1 cellular context compared by ENCODE assay signal in the genomic region with DNA sequence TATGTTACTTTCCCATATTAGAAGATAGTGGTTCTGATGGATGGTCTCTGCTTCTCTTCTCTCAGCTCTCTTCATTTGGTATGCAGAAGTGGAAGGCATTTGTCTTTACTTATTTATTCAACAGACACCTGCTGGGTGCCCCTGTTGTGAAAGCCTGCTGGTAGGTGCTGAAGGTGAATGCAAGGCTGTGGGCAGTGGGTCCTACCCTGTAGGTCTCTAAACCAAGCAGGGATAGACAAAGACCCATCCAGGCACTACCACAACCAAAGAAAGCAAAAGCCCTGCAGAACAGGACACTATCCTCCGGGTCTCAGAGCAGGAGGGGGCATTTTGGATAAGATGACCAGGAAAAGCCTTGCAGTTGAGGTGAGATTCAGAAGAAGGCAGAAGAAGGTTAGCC.
TF ChIP-seq lines count a peak whose summit lies in the region.

No MANE protein-coding gene starts in this region.

TF ChIP-seq in H1, 55 proteins besides CTCF, POLR2A, EP300 and RAD21 (continued from another document):
- TF ChIP-seq SAP30 (IDR thresholded peaks at IDR 0.05; ENCODE audit: insufficient read depth, insufficient replicate concordance, low read length): no peak
- peak in 1 of 2 experiments; percentile 91; a peak in 1 of 4 replicates for TF ChIP-seq HDAC2 (IDR thresholded peaks at IDR 0.05; ENCODE audit: borderline replicate concordance in 1 of 2, low read depth in 2 of 2, low read length in 2 of 2)
- no peak for TF ChIP-seq RBBP5 (IDR thresholded peaks at IDR 0.05; ENCODE audit: borderline replicate concordance, low read depth, low read length)
- no peak for TF ChIP-seq ASH2L (IDR thresholded peaks at IDR 0.05; ENCODE audit: low read length)
- no peak for TF ChIP-seq ATF2 (IDR thresholded peaks at IDR 0.05; ENCODE audit: low read length)
- no peak for TF ChIP-seq ZNF274 (IDR thresholded peaks at IDR 0.05; ENCODE audit: borderline replicate concordance, extremely low read depth, low read length)
- TF ChIP-seq TEAD4 (IDR thresholded peaks at IDR 0.05; ENCODE audit: low read depth, low read length): peak; percentile 40; the same call in 1 of the 2 replicates
- peak in 1 of 2 experiments; percentile 16 for TF ChIP-seq BCL11A (IDR thresholded peaks at IDR 0.05; ENCODE audit: low read depth in 2 of 2, low read length in 2 of 2)
- no peak for TF ChIP-seq SP4 (IDR thresholded peaks at IDR 0.05; ENCODE audit: low read length)
- no peak for TF ChIP-seq EZH2 (IDR thresholded peaks at IDR 0.05; ENCODE audit: low read depth, low read length, severe bottlenecking)
- TF ChIP-seq TCF12 (IDR thresholded peaks at IDR 0.05; ENCODE audit: low read depth, low read length): 0 out of 2 replicates have a peak, but pooled peaks have one; percentile 67
- TF ChIP-seq POU5F1 (IDR thresholded peaks at IDR 0.05; ENCODE audit: low read depth, low read length): peak; percentile 36; the same call in 1 of the 2 replicates
- TF ChIP-seq CBX5 (IDR thresholded peaks at IDR 0.05; ENCODE audit: low read depth, low read length): no peak
- no peak for TF ChIP-seq KDM4A (IDR thresholded peaks at IDR 0.05; ENCODE audit: low read depth, low read length, severe bottlenecking)
- no peak for TF ChIP-seq BACH1 (IDR thresholded peaks at IDR 0.05; ENCODE audit: low read length)
- no peak for TF ChIP-seq TBP (IDR thresholded peaks at IDR 0.05; ENCODE audit: low read depth, low read length)
- no peak for TF ChIP-seq MAFK (IDR thresholded peaks at IDR 0.05; ENCODE audit: low read depth, low read length)
- peak; percentile 94 for TF ChIP-seq RXRA (IDR thresholded peaks at IDR 0.05; ENCODE audit: insufficient read depth, low read depth, low read length)
- no peak for TF ChIP-seq RNF2 (IDR thresholded peaks at IDR 0.05; ENCODE audit: borderline replicate concordance, low read depth, low read length, missing control alignments, poor library complexity, severe bottlenecking)
- TF ChIP-seq POLR2AphosphoS5 (IDR thresholded peaks at IDR 0.05; ENCODE audit: low read depth, low read length): peak; percentile 92
- no peak for TF ChIP-seq RFX5 (IDR thresholded peaks at IDR 0.05; ENCODE audit: borderline replicate concordance, low read depth, low read length)
